ENCODE assay signal across 34 cellular contexts in the genomic region with DNA sequence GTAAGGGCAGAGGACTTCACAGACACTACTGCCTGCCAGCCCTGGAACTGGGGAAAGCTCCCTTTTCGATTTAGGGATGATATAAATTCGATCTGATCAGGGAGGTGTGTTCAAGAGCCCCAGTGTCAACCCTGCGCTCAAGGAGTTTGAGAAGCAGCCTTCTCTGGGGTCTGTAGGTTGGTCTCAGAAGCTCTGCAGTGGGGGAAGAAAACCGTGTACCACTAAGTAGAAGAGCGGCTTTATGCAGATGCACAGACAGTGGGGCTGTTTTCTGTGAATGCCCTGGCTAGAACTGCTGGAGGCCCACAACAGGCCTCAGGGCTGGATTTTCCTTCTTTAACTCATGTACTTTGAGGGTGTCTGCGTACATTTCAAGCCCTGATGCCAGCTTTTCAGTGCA. TPM values are rescaled to one million over a fixed set of nuclear protein-coding genes. Genes with fewer than 3 reads are reported as not detected.
"Had no signal": no experiment of that assay in that cellular context is flagged by ENCODE, and none has a peak within 500 bp of the region (broad histone marks: within the 10 kb centered on the region; RNA-seq: fewer than 3 reads in every experiment).

No MANE protein-coding gene starts in this region.

- H3K4me1 ChIP-seq: ascending aorta, foreskin keratinocyte, psoas muscle, testis, uterus had no signal

- ATAC-seq: activated CD8-positive, alpha-beta memory T cell treated with anti-CD3 and anti-CD28 coated beads, Interleukin-2, amount 10 ng/mL, durations not matched to agents 7 days and 5 days; activated CD8-positive, alpha-beta T cell treated with anti-CD3 and anti-CD28 coated beads for 36 hours; activated naive CD4-positive, alpha-beta T cell treated with anti-CD3 and anti-CD28 coated beads, Interleukin-2, amount 50 U/mL, for 72 hours; foreskin keratinocyte; left lobe of liver; natural killer cell; psoas muscle; right lobe of liver; stimulated activated naive B cell treated with anti-CD40 and anti-IgM and Interleukin-4, amounts not matched to agents 10 μg/mL and 1 μg/mL and 100 μg/mL, for 72 hours; T-cell had no signal

- H3K36me3 Mint-ChIP-seq: mesothelial cell of epicardium, natural killer cell, T-cell had no signal

- DNase-seq: activated CD4-positive, alpha-beta T cell treated with anti-CD3 and anti-CD28 coated beads, Interleukin-2, amount 10 ng/mL, durations not matched to agents 7 days and 5 days; activated CD4-positive, CD25-positive, alpha-beta regulatory T cell treated with anti-CD3 and anti-CD28 coated beads, Interleukin-2, amount 50 U/mL, for 72 hours; activated CD8-positive, alpha-beta memory T cell treated with anti-CD3 and anti-CD28 coated beads, Interleukin-2, amount 10 ng/mL, durations not matched to agents 7 days and 5 days; activated CD8-positive, alpha-beta T cell treated with anti-CD3 and anti-CD28 coated beads for 36 hours; activated gamma-delta T cell; activated T-cell treated with anti-CD3 and anti-CD28 coated beads for 4 hours; brain microvascular endothelial cell; caudate nucleus; effector CD8-positive, alpha-beta T cell; foreskin keratinocyte; hypothalamus; natural killer cell; ovary; psoas muscle; right lobe of liver; small intestine; stimulated activated CD4-positive, alpha-beta T cell treated with anti-CD3 and anti-CD28 coated beads, Interleukin-15, amount 100 ng/mL, for 24 hours; stimulated activated naive B cell treated with anti-CD40 and anti-IgM and Interleukin-4, amounts not matched to agents 10 μg/mL and 1 μg/mL and 100 μg/mL, for 72 hours; T-cell; testis; trophoblast cell; uterus had no signal

- H3K4me3 Mint-ChIP-seq: activated CD4-positive, alpha-beta T cell treated with anti-CD3 and anti-CD28 coated beads, Interleukin-2, amount 10 ng/mL, durations not matched to agents 7 days and 5 days; activated CD8-positive, alpha-beta memory T cell treated with anti-CD3 and anti-CD28 coated beads, Interleukin-2, amount 10 ng/mL, durations not matched to agents 7 days and 5 days; activated CD8-positive, alpha-beta T cell treated with anti-CD3 and anti-CD28 coated beads for 36 hours; dendritic cell treated with granulocyte-macrophage colony-stimulating factor and Interleukin-4, amounts not matched to agents 40 ng/mL and 50 ng/mL, for 4 days; mesothelial cell of epicardium; natural killer cell; stimulated activated naive B cell treated with anti-CD40 and anti-IgM and Interleukin-4, amounts not matched to agents 10 μg/mL and 1 μg/mL and 100 μg/mL, for 72 hours; T-cell; T-helper 2 cell treated with Interferon-gamma antibody and Interleukin-4, amounts not matched to agents 5 μg/mL and 100 μg/mL, for 36 hours had no signal

- H3K36me3 ChIP-seq: ascending aorta, brain microvascular endothelial cell, neutrophil, ovary, right lobe of liver, uterus had no signal

- H3K27ac Mint-ChIP-seq: activated CD4-positive, alpha-beta T cell treated with anti-CD3 and anti-CD28 coated beads, Interleukin-2, amount 10 ng/mL, durations not matched to agents 7 days and 5 days; activated CD8-positive, alpha-beta memory T cell treated with anti-CD3 and anti-CD28 coated beads, Interleukin-2, amount 10 ng/mL, durations not matched to agents 7 days and 5 days; activated CD8-positive, alpha-beta T cell treated with anti-CD3 and anti-CD28 coated beads for 36 hours; activated naive CD4-positive, alpha-beta T cell treated with anti-CD3 and anti-CD28 coated beads, Interleukin-2, amount 50 U/mL, for 72 hours; dendritic cell treated with granulocyte-macrophage colony-stimulating factor and Interleukin-4, amounts not matched to agents 40 ng/mL and 50 ng/mL, for 4 days; mesothelial cell of epicardium; natural killer cell; T-cell; T-helper 2 cell treated with Interferon-gamma antibody and Interleukin-4, amounts not matched to agents 5 μg/mL and 100 μg/mL, for 36 hours had no signal

- H3K9me3 Mint-ChIP-seq: activated CD8-positive, alpha-beta T cell treated with anti-CD3 and anti-CD28 coated beads for 36 hours; activated naive CD4-positive, alpha-beta T cell treated with anti-CD3 and anti-CD28 coated beads, Interleukin-2, amount 50 U/mL, for 72 hours; dendritic cell treated with granulocyte-macrophage colony-stimulating factor and Interleukin-4, amounts not matched to agents 40 ng/mL and 50 ng/mL, for 4 days; mesothelial cell of epicardium; natural killer cell; T-cell had no signal

- H3K4me1 Mint-ChIP-seq: activated CD8-positive, alpha-beta memory T cell treated with anti-CD3 and anti-CD28 coated beads, Interleukin-2, amount 10 ng/mL, durations not matched to agents 7 days and 5 days had no signal

- H3K27me3 ChIP-seq: ovary, testis had no signal

- H3K9me3 ChIP-seq: ascending aorta, neutrophil, psoas muscle, right lobe of liver, testis, uterus had no signal

- H3K4me3 ChIP-seq: ascending aorta, ovary, psoas muscle, right lobe of liver, testis, uterus had no signal

- H3K27ac ChIP-seq: ascending aorta, brain microvascular endothelial cell, foreskin keratinocyte, neutrophil, ovary, psoas muscle, right lobe of liver, testis, uterus, VCaP had no signal

RNA-seq across cellular contexts. Expression of a gene that starts 6.4 kb away (rescaled TPM):
- total RNA-seq: activated CD8-positive, alpha-beta T cell treated with anti-CD3 and anti-CD28 coated beads for 36 hours; activated naive CD4-positive, alpha-beta T cell treated with anti-CD3 and anti-CD28 coated beads, Interleukin-2, amount 50 U/mL, for 72 hours; ascending aorta; foreskin keratinocyte; lung microvascular endothelial cell; natural killer cell; psoas muscle had no signal
- polyA plus RNA-seq: adipose tissue, esophagus, foreskin keratinocyte, keratinocyte, ovary, psoas muscle, small intestine had no signal
